Comparison of ENCODE assay signal across 1 cellular context in the genomic region with DNA sequence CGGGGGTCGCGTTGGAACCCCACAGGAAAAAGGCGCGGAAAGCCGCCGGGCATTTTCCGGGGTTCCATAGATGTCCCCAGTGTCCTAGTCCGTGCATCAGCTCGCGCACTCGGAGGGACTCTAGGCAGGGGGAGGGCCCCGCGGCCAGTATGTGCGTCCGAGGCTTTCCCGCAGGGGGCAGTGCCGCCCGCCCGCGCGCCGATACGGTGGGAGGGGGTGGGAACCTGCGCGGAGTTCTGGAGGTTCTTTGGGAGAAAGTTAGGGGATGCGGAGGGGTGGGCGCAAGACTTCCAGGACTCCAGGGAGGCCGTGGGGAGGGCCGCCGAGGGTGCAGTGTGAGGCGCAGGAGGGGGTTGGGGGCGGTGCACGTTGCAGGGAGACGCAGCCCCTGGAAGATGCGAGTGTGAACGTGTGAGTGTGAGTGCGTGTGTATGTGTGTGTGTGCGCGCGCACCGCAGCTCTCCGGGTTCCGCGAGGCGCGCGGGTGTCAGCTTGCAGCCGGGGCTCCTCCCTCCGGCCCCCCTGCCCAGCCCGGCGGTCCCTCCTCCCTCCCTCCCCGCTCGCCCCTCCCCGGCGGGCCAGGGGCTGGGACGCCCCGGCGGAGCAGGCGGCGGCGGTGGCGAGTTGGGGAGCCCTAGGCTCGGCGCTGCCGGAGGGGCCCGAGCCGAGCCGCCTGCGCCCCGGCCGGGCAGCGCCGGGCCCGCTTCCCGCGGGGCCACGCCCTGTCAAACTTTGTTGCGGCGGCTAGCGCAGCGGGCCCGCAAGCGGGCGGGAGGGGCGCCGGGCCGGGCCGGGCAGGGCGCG.
TF ChIP-seq lines count a peak whose summit lies in the region.

A gene with protein sequence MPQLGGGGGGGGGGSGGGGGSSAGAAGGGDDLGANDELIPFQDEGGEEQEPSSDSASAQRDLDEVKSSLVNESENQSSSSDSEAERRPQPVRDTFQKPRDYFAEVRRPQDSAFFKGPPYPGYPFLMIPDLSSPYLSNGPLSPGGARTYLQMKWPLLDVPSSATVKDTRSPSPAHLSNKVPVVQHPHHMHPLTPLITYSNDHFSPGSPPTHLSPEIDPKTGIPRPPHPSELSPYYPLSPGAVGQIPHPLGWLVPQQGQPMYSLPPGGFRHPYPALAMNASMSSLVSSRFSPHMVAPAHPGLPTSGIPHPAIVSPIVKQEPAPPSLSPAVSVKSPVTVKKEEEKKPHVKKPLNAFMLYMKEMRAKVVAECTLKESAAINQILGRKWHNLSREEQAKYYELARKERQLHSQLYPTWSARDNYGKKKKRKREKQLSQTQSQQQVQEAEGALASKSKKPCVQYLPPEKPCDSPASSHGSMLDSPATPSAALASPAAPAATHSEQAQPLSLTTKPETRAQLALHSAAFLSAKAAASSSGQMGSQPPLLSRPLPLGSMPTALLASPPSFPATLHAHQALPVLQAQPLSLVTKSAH (plus strand): TSS at position 559 of the 804 bp plus-strand sequence. CDS start 293 bp downstream, outside the sequence.

TF ChIP-seq in IMR-90, 13 proteins besides CTCF, POLR2A, EP300 and RAD21:
- TF ChIP-seq MAZ (IDR thresholded peaks at IDR 0.05; ENCODE audit: borderline replicate concordance, low read depth, low read length) (peak; percentile 84; the same call in 1 of the 2 replicates), MAFK (IDR thresholded peaks at IDR 0.05; ENCODE audit: low read depth, low read length) (no peak), FOS (IDR thresholded peaks at IDR 0.05; ENCODE audit: low read depth, low read length) (no peak), NFE2L2 (IDR thresholded peaks at IDR 0.05; ENCODE audit: low read depth, low read length) (no peak), CHD1 (IDR thresholded peaks at IDR 0.05; ENCODE audit: low read depth, low read length) (0 out of 2 replicates have a peak, but pooled peaks have one; percentile 46), BHLHE40 (IDR thresholded peaks at IDR 0.05; ENCODE audit: low read depth, low read length) (no peak; the same call in 1 of the 2 replicates), RCOR1 (IDR thresholded peaks at IDR 0.05; ENCODE audit: insufficient replicate concordance, low read length) (no peak), MXI1 (IDR thresholded peaks at IDR 0.05; ENCODE audit: borderline replicate concordance, low read depth, low read length) (peak; percentile 52; the same call in 1 of the 2 replicates), RFX5 (IDR thresholded peaks at IDR 0.05; ENCODE audit: low read depth, low read length) (no peak), SMC3 (IDR thresholded peaks at IDR 0.05; ENCODE audit: low read depth, low read length) (peak; percentile 89), CEBPB (IDR thresholded peaks at IDR 0.05; ENCODE audit: low read depth, low read length) (no peak)
- TF ChIP-seq, protein P1, sequence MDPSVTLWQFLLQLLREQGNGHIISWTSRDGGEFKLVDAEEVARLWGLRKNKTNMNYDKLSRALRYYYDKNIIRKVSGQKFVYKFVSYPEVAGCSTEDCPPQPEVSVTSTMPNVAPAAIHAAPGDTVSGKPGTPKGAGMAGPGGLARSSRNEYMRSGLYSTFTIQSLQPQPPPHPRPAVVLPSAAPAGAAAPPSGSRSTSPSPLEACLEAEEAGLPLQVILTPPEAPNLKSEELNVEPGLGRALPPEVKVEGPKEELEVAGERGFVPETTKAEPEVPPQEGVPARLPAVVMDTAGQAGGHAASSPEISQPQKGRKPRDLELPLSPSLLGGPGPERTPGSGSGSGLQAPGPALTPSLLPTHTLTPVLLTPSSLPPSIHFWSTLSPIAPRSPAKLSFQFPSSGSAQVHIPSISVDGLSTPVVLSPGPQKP (IDR thresholded peaks at IDR 0.05; ENCODE audit: borderline replicate concordance, low read depth, low read length) = no peak
- TF ChIP-seq, protein P2, sequence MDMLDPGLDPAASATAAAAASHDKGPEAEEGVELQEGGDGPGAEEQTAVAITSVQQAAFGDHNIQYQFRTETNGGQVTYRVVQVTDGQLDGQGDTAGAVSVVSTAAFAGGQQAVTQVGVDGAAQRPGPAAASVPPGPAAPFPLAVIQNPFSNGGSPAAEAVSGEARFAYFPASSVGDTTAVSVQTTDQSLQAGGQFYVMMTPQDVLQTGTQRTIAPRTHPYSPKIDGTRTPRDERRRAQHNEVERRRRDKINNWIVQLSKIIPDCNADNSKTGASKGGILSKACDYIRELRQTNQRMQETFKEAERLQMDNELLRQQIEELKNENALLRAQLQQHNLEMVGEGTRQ (IDR thresholded peaks at IDR 0.05; ENCODE audit: low read depth, low read length) = no peak
